In the genomic region with DNA sequence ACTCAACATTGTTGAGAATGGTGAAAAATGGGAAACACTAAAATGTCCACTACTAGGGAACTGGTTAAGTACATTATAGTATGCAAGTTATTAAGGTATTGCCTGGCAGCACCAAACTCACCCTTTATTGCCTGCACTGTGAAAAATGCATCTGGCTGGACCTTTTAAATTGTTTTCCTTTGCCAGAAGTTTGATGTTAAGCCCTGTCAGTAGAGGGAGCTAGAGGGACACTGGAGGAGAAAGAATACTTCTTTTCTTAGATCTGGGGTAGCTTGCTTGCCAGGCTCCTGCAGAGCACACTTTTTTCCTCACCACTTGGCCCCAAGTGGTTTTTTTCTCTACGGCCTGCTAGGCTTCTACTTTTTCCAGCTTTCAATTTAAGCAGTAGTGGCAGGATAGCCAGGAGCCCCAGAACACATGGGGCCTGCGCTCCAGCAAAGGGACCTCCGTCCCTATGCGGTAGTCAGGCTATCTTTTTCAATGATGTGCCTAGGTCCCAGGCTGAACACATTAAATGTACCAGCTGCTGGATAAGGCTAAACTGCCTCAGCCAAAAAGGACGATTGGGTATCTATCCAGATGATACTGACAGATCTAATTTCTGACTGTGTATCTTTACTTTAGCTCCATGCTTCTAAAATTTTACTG, we compare ENCODE assay signal across 9 cellular contexts. TPM values are rescaled to one million over a fixed set of nuclear protein-coding genes. Genes with fewer than 3 reads are reported as not detected.
A peak's percentile ranks its signal among the peaks of the same experiment; 100 is the strongest.
DNase-seq lines count a peak whose midpoint lies in the region; ATAC-seq, FAIRE-seq and TF ChIP-seq lines count a peak whose summit lies in the region.
"Had no signal": no experiment of that assay in that cellular context is flagged by ENCODE, and none has a peak within 500 bp of the region (broad histone marks: within the 10 kb centered on the region; RNA-seq: fewer than 3 reads in every experiment).

No MANE protein-coding gene starts in this region.

- no peak for DNase-seq in heart right ventricle
- no peak for DNase-seq in right atrium auricular region (ENCODE audit: low spot score)
- DNase-seq in NCI-H748 (lab: John Stamatoyannopoulos, UW; ENCODE audit: unreplicated experiment) = peak; percentile 77
- DNase-seq in endothelial cell of umbilical vein (ENCODE audit: low read depth, low spot score) = no peak
- no peak for DNase-seq in type B pancreatic cell (ENCODE audit: extremely low spot score, unreplicated experiment)
- DNase-seq in OCI-M2 (lab: John Stamatoyannopoulos, UW; ENCODE audit: unreplicated experiment) = no peak
- DNase-seq in substantia nigra (lab: John Stamatoyannopoulos, UW) = no peak
- DNase-seq: activated naive CD8-positive, alpha-beta T cell treated with anti-CD3 and anti-CD28 coated beads, Interleukin-2, amount 10 ng/mL, durations not matched to agents 7 days and 5 days had no signal

- 82 to 86% methylated on average over 5 of the region's 5 CpGs for WGBS in heart right ventricle, 2 donors

- H3K4me1 ChIP-seq in heart right ventricle (no peaks in the 10 kb centered on the region), right atrium auricular region (no peaks in the 10 kb centered on the region), endothelial cell of umbilical vein (ENCODE audit: control insufficient read depth, extremely low read depth, insufficient read depth, low read length) (no peaks in the 10 kb centered on the region)

- ATAC-seq in heart right ventricle = no peak
- ATAC-seq in HG03280 (IDR thresholded peaks at IDR 0.05; ENCODE audit: unreplicated experiment) = no peak

- peak; percentile 33 for FAIRE-seq in endothelial cell of umbilical vein (lab: Jason Lieb, UNC)

- TF ChIP-seq CTCF in heart right ventricle (IDR thresholded peaks at IDR 0.05) = peak; percentile 11 to 54 (median 45)
- TF ChIP-seq CTCF in right atrium auricular region (IDR thresholded peaks at IDR 0.05) = peak in 1 of 2 donors; percentile 43
- peak; percentile 25 to 28 for TF ChIP-seq CTCF in endothelial cell of umbilical vein (IDR thresholded peaks at IDR 0.05; ENCODE audit: extremely low read depth in 1 of 2, insufficient read depth in 1 of 2, low read depth in 1 of 2, low read length in 2 of 2)
- TF ChIP-seq CTCF in type B pancreatic cell (conservative IDR thresholded peaks at IDR 0.05) = peak; percentile 60

- no peaks in the 10 kb centered on the region for H3K4me1 Mint-ChIP-seq in type B pancreatic cell (ENCODE audit: unreplicated experiment)
- H3K4me1 Mint-ChIP-seq: activated naive CD8-positive, alpha-beta T cell treated with anti-CD3 and anti-CD28 coated beads, Interleukin-2, amount 10 ng/mL, durations not matched to agents 7 days and 5 days had no signal

- no peaks in the 10 kb centered on the region for H3K36me3 ChIP-seq in heart right ventricle
- H3K36me3 ChIP-seq in right atrium auricular region = no peaks in the 10 kb centered on the region
- no peaks in the 10 kb centered on the region for H3K36me3 ChIP-seq in endothelial cell of umbilical vein (ENCODE audit: control insufficient read depth in 2 of 2, extremely low read depth in 1 of 2, insufficient read depth in 2 of 2, low read length in 2 of 2)

- H3K27me3 Mint-ChIP-seq in type B pancreatic cell = no peaks in the 10 kb centered on the region

- TF ChIP-seq POLR2A in endothelial cell of umbilical vein (IDR thresholded peaks at IDR 0.05; ENCODE audit: low read depth, low read length) = no peak

- BruUV-seq in endothelial cell of umbilical vein (replicated peaks; lab: Mats Ljungman, UMichigan) = no TSS peak

- H3K27me3 ChIP-seq in heart right ventricle = no peaks in the 10 kb centered on the region
- no peaks in the 10 kb centered on the region for H3K27me3 ChIP-seq in right atrium auricular region
- H3K27me3 ChIP-seq in endothelial cell of umbilical vein (ENCODE audit: control insufficient read depth in 2 of 2, insufficient read depth in 2 of 2, low read length in 2 of 2) = no peaks in the 10 kb centered on the region

- no peaks in the 10 kb centered on the region for H3K9me1 ChIP-seq in endothelial cell of umbilical vein (replicated peaks; ENCODE audit: control insufficient read depth, extremely low read depth, insufficient read depth, low read length)

- H3K9me3 ChIP-seq in heart right ventricle (no peaks in the 10 kb centered on the region), right atrium auricular region (no peaks in the 10 kb centered on the region), endothelial cell of umbilical vein (replicated peaks; ENCODE audit: control insufficient read depth, insufficient read depth, low read length) (no peaks in the 10 kb centered on the region)

- CTCF ChIA-PET in endothelial cell of umbilical vein (lab: Charles Lee) = interaction anchor here (0.6 to 1.9 kb wide), 13 partner anchors 8 to 225 kb away, joined by 3 to 12 read pairs (median 3); a partner anchor contains a TSS

- POLR2A ChIA-PET in endothelial cell of umbilical vein (lab: Charles Lee) = no interaction called here

- no peak overlapping the region for H3K4me2 ChIP-seq in endothelial cell of umbilical vein (ENCODE audit: insufficient read depth, low read length)

- H3K4me3 ChIP-seq in heart right ventricle (no peak overlapping the region), right atrium auricular region (no peak overlapping the region), endothelial cell of umbilical vein (replicated peaks in 1 of 3; ENCODE audit: insufficient read depth in 1 of 3, low read depth in 1 of 3, low read length in 3 of 3) (no peak overlapping the region)

- dilution Hi-C loops in endothelial cell of umbilical vein (cut with MboI; ENCODE audit: extremely low pct_ligation_motif_present, low sequenced_read_pairs) = no loop called here

- H3K9ac ChIP-seq in endothelial cell of umbilical vein (replicated peaks; ENCODE audit: extremely low read depth, insufficient read depth, low read length) = no peak overlapping the region

- H3K79me2 ChIP-seq in endothelial cell of umbilical vein (ENCODE audit: control insufficient read depth, insufficient read depth, low read length) = no peaks in the 10 kb centered on the region

- intact Hi-C loops in heart right ventricle (cut with DNase I) = loop anchor here in 3 of 10 donors (2.0 to 10.0 kb wide), 3 partner anchors 107 to 225 kb away; a partner anchor contains a TSS
- intact Hi-C loops in endothelial cell of umbilical vein (cut with micrococcal nuclease) = loop anchor here (2.0 kb wide), 1 partner anchor 225 kb away; no protein-coding TSS in a partner anchor

- no peaks in the 10 kb centered on the region for H3K36me3 Mint-ChIP-seq in type B pancreatic cell
- H3K36me3 Mint-ChIP-seq: activated naive CD8-positive, alpha-beta T cell treated with anti-CD3 and anti-CD28 coated beads, Interleukin-2, amount 10 ng/mL, durations not matched to agents 7 days and 5 days had no signal

- H4K20me1 ChIP-seq in endothelial cell of umbilical vein (replicated peaks; ENCODE audit: control insufficient read depth, extremely low read depth, insufficient read depth, low read length) = no peaks in the 10 kb centered on the region

- no peaks in the 10 kb centered on the region for H3K9me3 Mint-ChIP-seq in type B pancreatic cell
- H3K9me3 Mint-ChIP-seq: activated naive CD8-positive, alpha-beta T cell treated with anti-CD3 and anti-CD28 coated beads, Interleukin-2, amount 10 ng/mL, durations not matched to agents 7 days and 5 days had no signal

- H3K27ac Mint-ChIP-seq in type B pancreatic cell = no peak overlapping the region
- H3K27ac Mint-ChIP-seq: activated naive CD8-positive, alpha-beta T cell treated with anti-CD3 and anti-CD28 coated beads, Interleukin-2, amount 10 ng/mL, durations not matched to agents 7 days and 5 days had no signal

- H2AFZ ChIP-seq in endothelial cell of umbilical vein (ENCODE audit: low read depth, low read length) = no peak overlapping the region

- H3K27ac ChIP-seq in heart right ventricle (no peak overlapping the region), right atrium auricular region (no peak overlapping the region), endothelial cell of umbilical vein (ENCODE audit: insufficient read depth, low read depth, low read length) (no peak overlapping the region), substantia nigra (ENCODE audit: low read depth, low read length, poor library complexity, severe bottlenecking) (no peak overlapping the region)

- no peak overlapping the region for H3K4me3 Mint-ChIP-seq in type B pancreatic cell
- H3K4me3 Mint-ChIP-seq: activated naive CD8-positive, alpha-beta T cell treated with anti-CD3 and anti-CD28 coated beads, Interleukin-2, amount 10 ng/mL, durations not matched to agents 7 days and 5 days had no signal

RNA-seq across cellular contexts. Expression of a gene that starts 8.0 kb away (rescaled TPM):
- total RNA-seq in heart right ventricle (10 to 100 TPM; 20.8 to 30.4 (median 25.9) TPM), right atrium auricular region (10 to 100 TPM; 16.5 to 20.5 TPM), endothelial cell of umbilical vein (11.1 and 11.7 TPM in 2 replicates), type B pancreatic cell (ENCODE audit: low replicate concordance) (10.1 and 19.4 TPM in 2 replicates)
- polyA plus RNA-seq in heart right ventricle (10 to 100 TPM; 21.2 to 25.1 TPM), endothelial cell of umbilical vein (3.0 and 4.6 TPM in 2 replicates)
- 6.9 and 8.0 TPM in 2 replicates for polyA plus RNA-seq in endothelial cell of umbilical vein (2011; cell fraction: cytosol; rRNA removed)
- polyA plus RNA-seq in endothelial cell of umbilical vein (2011; cell fraction: nucleus; rRNA removed) = 6.4 and 7.8 TPM in 2 replicates
- polyA plus RNA-seq in endothelial cell of umbilical vein (2012) = 10.7 and 11.3 TPM in 2 replicates
- 2.1 and 2.8 TPM in 2 replicates for polyA minus RNA-seq in endothelial cell of umbilical vein
- 1.3 TPM for polyA minus RNA-seq in endothelial cell of umbilical vein (2011; cell fraction: cytosol; rRNA and poly(A)+ RNA removed)
- polyA minus RNA-seq in endothelial cell of umbilical vein (2011; cell fraction: nucleus; rRNA and poly(A)+ RNA removed) = 1.3 and 1.6 TPM in 2 replicates

RNA-seq across cellular contexts. Expression of a gene that starts 23.8 kb away (rescaled TPM):
- total RNA-seq in heart right ventricle (1 to 10 TPM; 2.4 to 6.4 (median 4.0) TPM), right atrium auricular region (1 to 10 TPM in 1 of 2 donors, under 1 TPM in 1; 0.75 to 1.2 TPM), endothelial cell of umbilical vein (8.6 and 10.0 TPM in 2 replicates), type B pancreatic cell (ENCODE audit: low replicate concordance) (4.3 and 7.2 TPM in 2 replicates)
- polyA plus RNA-seq in heart right ventricle (1 to 10 TPM; 1.2 to 2.9 TPM), endothelial cell of umbilical vein (1.2 and 1.7 TPM in 2 replicates)
- 2.0 and 2.1 TPM in 2 replicates for polyA plus RNA-seq in endothelial cell of umbilical vein (2011; cell fraction: cytosol; rRNA removed)
- polyA plus RNA-seq in endothelial cell of umbilical vein (2011; cell fraction: nucleus; rRNA removed) = 4.0 and 5.4 TPM in 2 replicates
- 1.5 and 3.0 TPM in 2 replicates for polyA plus RNA-seq in endothelial cell of umbilical vein (2012)
- 2.2 and 2.7 TPM in 2 replicates for polyA minus RNA-seq in endothelial cell of umbilical vein
- 20.9 TPM for polyA minus RNA-seq in endothelial cell of umbilical vein (2011; cell fraction: cytosol; rRNA and poly(A)+ RNA removed)
- 3.6 and 3.8 TPM in 2 replicates for polyA minus RNA-seq in endothelial cell of umbilical vein (2011; cell fraction: nucleus; rRNA and poly(A)+ RNA removed)

RNA-seq across cellular contexts. Expression of a gene that starts 58.4 kb away (rescaled TPM):
- total RNA-seq in heart right ventricle (10 to 100 TPM; 10.8 to 20.8 (median 13.2) TPM), right atrium auricular region (10 to 100 TPM in 1 of 2 donors, 1 to 10 TPM in 1; 9.7 to 14.5 TPM), endothelial cell of umbilical vein (28.4 and 29.9 TPM in 2 replicates), type B pancreatic cell (ENCODE audit: low replicate concordance) (25.7 and 40.5 TPM in 2 replicates)
- polyA plus RNA-seq in heart right ventricle (10 to 100 TPM; 11.5 to 16.2 TPM), endothelial cell of umbilical vein (15.6 and 21.1 TPM in 2 replicates)
- 24.1 and 24.2 TPM in 2 replicates for polyA plus RNA-seq in endothelial cell of umbilical vein (2011; cell fraction: cytosol; rRNA removed)
- polyA plus RNA-seq in endothelial cell of umbilical vein (2011; cell fraction: nucleus; rRNA removed) = 22.2 and 23.3 TPM in 2 replicates
- polyA plus RNA-seq in endothelial cell of umbilical vein (2012) = 33.7 and 37.9 TPM in 2 replicates
- polyA minus RNA-seq in endothelial cell of umbilical vein = 11.1 and 16.6 TPM in 2 replicates
- polyA minus RNA-seq in endothelial cell of umbilical vein (2011; cell fraction: cytosol; rRNA and poly(A)+ RNA removed) = 5.9 TPM
- polyA minus RNA-seq in endothelial cell of umbilical vein (2011; cell fraction: nucleus; rRNA and poly(A)+ RNA removed) = 12.8 and 15.9 TPM in 2 replicates
